In genomic region chr6:27863962-27864905, GRCh38 we compare ENCODE assay signal across 8 cellular contexts. TPM values are rescaled to one million over a fixed set of nuclear protein-coding genes. Genes with fewer than 3 reads are reported as not detected.
A peak's percentile ranks its signal among the peaks of the same experiment; 100 is the strongest.
DNase-seq lines count a peak whose midpoint lies in the region; ATAC-seq and TF ChIP-seq lines count a peak whose summit lies in the region.

No MANE protein-coding gene starts in this region.

- H3K27me3 ChIP-seq in ACC112 (ENCODE audit: insufficient read depth, low read length) = no peaks in the 10 kb centered on the region
- peaks cover 19% of the 10 kb centered on the region for H3K27me3 ChIP-seq in adrenal gland
- peaks cover 0 to 39% of the 10 kb centered on the region in 2 donors for H3K27me3 ChIP-seq in left lung
- peaks cover 11% of the 10 kb centered on the region for H3K27me3 ChIP-seq in suprapubic skin

- H3K9me3 ChIP-seq in adrenal gland (replicated peaks in 1 of 3) (no peaks in the 10 kb centered on the region), left lung (no peaks in the 10 kb centered on the region), suprapubic skin (no peaks in the 10 kb centered on the region)

- DNase-seq in HFF-Myc (ENCODE audit: extremely low read depth, low read depth) = no peak
- peak in 4 of 7 donors; percentile 8 to 61 (median 25) for DNase-seq in adrenal gland
- DNase-seq in left lung = peak; percentile 47 to 76
- peak in 1 of 2 donors; percentile 65 for DNase-seq in suprapubic skin (ENCODE audit: low spot score in 2 of 2)
- no peak for DNase-seq in inferior parietal cortex (ENCODE audit: extremely low spot score)
- no peak for DNase-seq in SKM-1 (lab: John Stamatoyannopoulos, UW; ENCODE audit: unreplicated experiment)

- ATAC-seq in left lung (peak; percentile 3), GM21723 (IDR thresholded peaks at IDR 0.05; ENCODE audit: unreplicated experiment) (no peak)

- H3K4me1 ChIP-seq in ACC112 (ENCODE audit: control insufficient read depth, insufficient read depth, low read length, unreplicated experiment) = peaks cover 3% of the 10 kb centered on the region
- peaks cover 6 to 24% of the 10 kb centered on the region in 2 donors for H3K4me1 ChIP-seq in adrenal gland (replicated peaks in 1 of 2)
- peaks cover 8 to 34% of the 10 kb centered on the region in 2 donors for H3K4me1 ChIP-seq in left lung
- peaks cover 35% of the 10 kb centered on the region for H3K4me1 ChIP-seq in suprapubic skin

- H2AFZ ChIP-seq in ACC112 (ENCODE audit: low read length, unreplicated experiment) = peak overlapping the region; percentile 61

- no peaks in the 10 kb centered on the region for H3K79me2 ChIP-seq in ACC112 (ENCODE audit: control insufficient read depth, insufficient read depth, low read length, unreplicated experiment)

- peak overlapping the region; percentile 86 for H3K4me3 ChIP-seq in ACC112 (ENCODE audit: low read depth, low read length)
- H3K4me3 ChIP-seq in HFF-Myc (replicated peaks; ENCODE audit: low read depth, low read length) = peak overlapping the region; percentile 63
- peak overlapping the region in 3 of 4 donors; percentile 52 to 78 (median 56) for H3K4me3 ChIP-seq in adrenal gland
- H3K4me3 ChIP-seq in left lung = peak overlapping the region; percentile 52 to 62
- peak overlapping the region; percentile 76 for H3K4me3 ChIP-seq in suprapubic skin

- TF ChIP-seq EP300 in suprapubic skin (IDR thresholded peaks at IDR 0.05) = no peak

- H3K36me3 ChIP-seq in ACC112 (ENCODE audit: insufficient read depth, low read length) (no peaks in the 10 kb centered on the region), adrenal gland (replicated peaks in 1 of 2) (no peaks in the 10 kb centered on the region), left lung (no peaks in the 10 kb centered on the region), suprapubic skin (no peaks in the 10 kb centered on the region)

- WGBS in adrenal gland, 4 donors = 28 to 43% (median 37%) methylated on average over 48 to 51 of the region's 51 CpGs
- 8% methylated on average over 51 of the region's 51 CpGs for WGBS in suprapubic skin

- TF ChIP-seq POLR2A in adrenal gland (IDR thresholded peaks at IDR 0.05) (no peak), suprapubic skin (IDR thresholded peaks at IDR 0.05) (no peak)

- intact Hi-C loops in adrenal gland (cut with DNase I) = no loop called here
- intact Hi-C loops in left lung (cut with DNase I) = no loop called here

- peak overlapping the region; percentile 87 for H3K27ac ChIP-seq in ACC112 (ENCODE audit: low read depth, low read length)
- H3K27ac ChIP-seq in adrenal gland = peak overlapping the region in 4 of 5 donors; percentile 13 to 68 (median 46)
- H3K27ac ChIP-seq in left lung = peak overlapping the region; percentile 83 to 85
- H3K27ac ChIP-seq in suprapubic skin = peak overlapping the region; percentile 18

- TF ChIP-seq CTCF in HFF-Myc (IDR thresholded peaks at IDR 0.05; ENCODE audit: low read depth, low read length, missing control alignments) (no peak), adrenal gland (IDR thresholded peaks at IDR 0.05) (no peak), left lung (IDR thresholded peaks at IDR 0.05) (no peak), suprapubic skin (IDR thresholded peaks at IDR 0.05) (no peak)

RNA-seq across cellular contexts. Expression of gene OR2B2, which starts 48.0 kb away (rescaled TPM):
- not detected for total RNA-seq in adrenal gland
- not detected for polyA plus RNA-seq in adrenal gland
- not detected for total RNA-seq in left lung
- not detected for total RNA-seq in suprapubic skin

Comparison
In these comparisons a context has a peak if more than half of its experiments do, and no peak if none do; other contexts are left out.
1. H3K27ac ChIP-seq: peak in every context shown above with its lines; median percentile 87 in ACC112; 84 in left lung; 46 in adrenal gland; 18 in suprapubic skin.
2. DNase-seq: peak in adrenal gland (4 of 7) and left lung (2 of 2); none in HFF-Myc (single experiment), inferior parietal cortex (single experiment) and SKM-1 (single experiment).
3. Peak in every context shown above with its lines, with median percentiles within 50 percentile points of each other: H3K4me3 ChIP-seq.